In genomic region chr17:37406635-37407455, GRCh38 we compare ENCODE assay signal across 8 cellular contexts. TPM values are rescaled to one million over a fixed set of nuclear protein-coding genes. Genes with fewer than 3 reads are reported as not detected.
A peak's percentile ranks its signal among the peaks of the same experiment; 100 is the strongest.
DNase-seq lines count a peak whose midpoint lies in the region; ATAC-seq and TF ChIP-seq lines count a peak whose summit lies in the region.

ACACA (minus strand) TSS chr17:37406836; CDS start chr17:37406299, 537 bp downstream.
TADA2A (plus strand) TSS chr17:37406886; CDS start chr17:37411366, 4,480 bp downstream.

- TF ChIP-seq RAD21 in Ishikawa (IDR thresholded peaks at IDR 0.05; ENCODE audit: low read depth) = no peak

- peak; percentile 68 for DNase-seq in DMS153 treated with DMSO at 0.1 percent for 48 hours (lab: John Stamatoyannopoulos, UW; ENCODE audit: unreplicated experiment)
- DNase-seq in RPMI7951 (ENCODE audit: low read depth) = peak; percentile 81
- peak; percentile 43 to 67 for DNase-seq in activated T-helper 1 cell treated with anti-CD3 and anti-CD28 coated beads, Interleukin-2, amount 50 U/mL, for 16 hours (ENCODE audit: low read depth in 1 of 2, low spot score in 1 of 2)
- DNase-seq in fibroblast of peridontal ligament (ENCODE audit: extremely low read depth) = peak; percentile 67
- peak; percentile 88 for DNase-seq in natural killer cell treated with Interleukin-12 subunit alpha and Interleukin-12 subunit beta and Interleukin-15 and Interleukin-18, amount 100 ng/mL, for 72 hours (ENCODE audit: low spot score)
- DNase-seq in stimulated activated naive CD4-positive, alpha-beta T cell treated with Interleukin-2 at 50 U/mL for 16 hours (lab: John Stamatoyannopoulos, UW) = peak; percentile 77

- H3K36me3 Mint-ChIP-seq in natural killer cell treated with Interleukin-12 subunit alpha and Interleukin-12 subunit beta and Interleukin-15 and Interleukin-18, amount 100 ng/mL, for 72 hours = peaks cover 7% of the 10 kb centered on the region

- H3K4me1 Mint-ChIP-seq in natural killer cell treated with Interleukin-12 subunit alpha and Interleukin-12 subunit beta and Interleukin-15 and Interleukin-18, amount 100 ng/mL, for 72 hours (ENCODE audit: low read depth in 2 of 2) = peaks cover 27 to 39% of the 10 kb centered on the region in 2 donors

- H3K9me3 Mint-ChIP-seq in natural killer cell treated with Interleukin-12 subunit alpha and Interleukin-12 subunit beta and Interleukin-15 and Interleukin-18, amount 100 ng/mL, for 72 hours = no peaks in the 10 kb centered on the region

- peak within 1 kb of the TSS; percentile 93 to 94 for H3K27ac Mint-ChIP-seq in natural killer cell treated with Interleukin-12 subunit alpha and Interleukin-12 subunit beta and Interleukin-15 and Interleukin-18, amount 100 ng/mL, for 72 hours

- peak; percentile 66 for ATAC-seq in GM21576 (IDR thresholded peaks at IDR 0.05; ENCODE audit: unreplicated experiment)
- peak; percentile 99 for ATAC-seq in natural killer cell treated with Interleukin-12 subunit alpha and Interleukin-12 subunit beta and Interleukin-15 and Interleukin-18, amount 100 ng/mL, for 72 hours

- H3K27me3 Mint-ChIP-seq in natural killer cell treated with Interleukin-12 subunit alpha and Interleukin-12 subunit beta and Interleukin-15 and Interleukin-18, amount 100 ng/mL, for 72 hours = no peaks in the 10 kb centered on the region

- no peak for TF ChIP-seq EP300 in Ishikawa (IDR thresholded peaks at IDR 0.05; ENCODE audit: borderline replicate concordance)

- peak within 1 kb of the TSS; percentile 99 for H3K4me3 Mint-ChIP-seq in natural killer cell treated with Interleukin-12 subunit alpha and Interleukin-12 subunit beta and Interleukin-15 and Interleukin-18, amount 100 ng/mL, for 72 hours

TF ChIP-seq in Ishikawa, 13 proteins besides CTCF, POLR2A, EP300 and RAD21:
- peak; percentile 82 for TF ChIP-seq MAX (IDR thresholded peaks at IDR 0.05)
- no peak; the same call in 1 of the 2 replicates for TF ChIP-seq EGR1 (IDR thresholded peaks at IDR 0.05)
- TF ChIP-seq REST (IDR thresholded peaks at IDR 0.05; ENCODE audit: low read depth) = no peak
- TF ChIP-seq FOXM1 (IDR thresholded peaks at IDR 0.05; ENCODE audit: borderline replicate concordance, low read depth) = no peak
- peak; percentile 76 for TF ChIP-seq TAF1 (IDR thresholded peaks at IDR 0.05; ENCODE audit: low read depth)
- no peak for TF ChIP-seq CREB1 (IDR thresholded peaks at IDR 0.05; ENCODE audit: low read depth)
- no peak; the same call in 1 of the 2 replicates for TF ChIP-seq TEAD4 (IDR thresholded peaks at IDR 0.05)
- TF ChIP-seq YY1 (IDR thresholded peaks at IDR 0.05; ENCODE audit: low read depth) = peak; percentile 88
- TF ChIP-seq TCF12 (IDR thresholded peaks at IDR 0.05; ENCODE audit: low read depth) = peak; percentile 66
- TF ChIP-seq CEBPB (IDR thresholded peaks at IDR 0.05) = no peak
- 0 out of 2 replicates have a peak, but pooled peaks have one; percentile 11 for TF ChIP-seq USF1 (IDR thresholded peaks at IDR 0.05)
- peak; percentile 40; the same call in 1 of the 2 replicates for TF ChIP-seq NFIC (IDR thresholded peaks at IDR 0.05)
- TF ChIP-seq ZBTB7A (IDR thresholded peaks at IDR 0.05; ENCODE audit: low read depth) = no peak

RNA-seq across cellular contexts. Expression of gene ACACA, which starts in this region (rescaled TPM):
- 15.6 and 16.5 TPM in 2 replicates for total RNA-seq in RPMI7951 (2014; rRNA removed; shearing (Covaris generic))
- total RNA-seq in natural killer cell treated with Interleukin-12 subunit alpha and Interleukin-12 subunit beta and Interleukin-15 and Interleukin-18, amount 100 ng/mL, for 72 hours = 100 to 1,000 TPM in 1 of 2 donors, 10 to 100 TPM in 1; 41.9 to 126 TPM

RNA-seq across cellular contexts. Expression of gene TADA2A, which starts in this region (rescaled TPM):
- 10.8 and 10.9 TPM in 2 replicates for total RNA-seq in RPMI7951 (2014; rRNA removed; shearing (Covaris generic))
- total RNA-seq in natural killer cell treated with Interleukin-12 subunit alpha and Interleukin-12 subunit beta and Interleukin-15 and Interleukin-18, amount 100 ng/mL, for 72 hours = 10 to 100 TPM; 30.5 to 55.4 TPM

Comparison
In these comparisons a context has a peak if more than half of its experiments do, and no peak if none do; other contexts are left out.
1. Peak in every context shown above with its lines: DNase-seq and ATAC-seq.